8 cellular contexts compared by ENCODE assay signal in the genomic region with DNA sequence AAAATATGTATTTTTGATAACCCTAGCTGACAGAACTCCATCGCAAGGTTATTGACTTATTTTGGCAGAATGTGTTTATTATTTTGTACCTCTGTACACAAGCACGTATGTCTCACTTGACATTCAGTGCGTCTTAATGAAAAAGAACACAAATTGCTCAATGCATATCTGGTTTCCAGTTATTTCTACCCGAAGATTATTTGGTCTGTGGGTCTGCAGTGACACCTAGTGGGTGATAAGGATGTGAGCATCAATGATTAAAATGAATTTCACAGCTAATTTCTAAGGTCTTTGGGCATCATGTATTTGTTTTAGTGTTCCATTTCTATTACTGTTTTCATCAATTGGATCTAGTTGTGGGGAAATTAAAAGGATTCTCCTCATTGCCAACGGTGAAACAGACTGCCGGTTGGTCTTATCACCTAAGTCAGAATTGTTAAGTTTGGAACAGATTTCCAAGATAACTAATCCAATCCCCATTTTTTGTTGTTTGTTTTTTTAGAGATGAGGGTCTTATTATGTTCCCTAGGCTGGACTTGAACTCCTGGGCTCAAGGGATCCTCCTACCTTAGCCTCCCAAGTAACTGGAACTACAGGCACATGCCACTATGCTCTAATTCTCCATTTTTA. TPM values are rescaled to one million over a fixed set of nuclear protein-coding genes. Genes with fewer than 3 reads are reported as not detected.
DNase-seq lines count a peak whose midpoint lies in the region; ATAC-seq lines count a peak whose summit lies in the region.

No MANE protein-coding gene starts in this region.

- no peaks in the 10 kb centered on the region for H3K9me3 Mint-ChIP-seq in activated CD4-positive, alpha-beta memory T cell treated with anti-CD3 and anti-CD28 coated beads for 36 hours

- H3K27me3 Mint-ChIP-seq in activated CD4-positive, alpha-beta memory T cell treated with anti-CD3 and anti-CD28 coated beads for 36 hours: no peaks in the 10 kb centered on the region

- H3K4me3 Mint-ChIP-seq in activated CD4-positive, alpha-beta memory T cell treated with anti-CD3 and anti-CD28 coated beads for 36 hours: no peak overlapping the region

- peaks cover 20% of the 10 kb centered on the region for H3K36me3 Mint-ChIP-seq in activated CD4-positive, alpha-beta memory T cell treated with anti-CD3 and anti-CD28 coated beads for 36 hours

- CTCF ChIA-PET in activated CD4-positive, alpha-beta memory T cell treated with anti-CD3 and anti-CD28 coated beads for 36 hours (lab: Charles Lee): interaction anchor here (0.5 to 4.8 kb wide), 21 partner anchors 9 to 546 kb away, joined by 3 to 46 read pairs (median 4); a partner anchor contains a TSS

- DNase-seq in Ammon's horn (ENCODE audit: low spot score): peak; percentile 83
- peak; percentile 21 for DNase-seq in GM19240 (ENCODE audit: insufficient read length, low spot score)
- DNase-seq in NCI-H446 treated with DMSO at 0.1 percent for 48 hours (lab: John Stamatoyannopoulos, UW): peak; percentile 46
- peak; percentile 44 for DNase-seq in activated CD4-positive, alpha-beta memory T cell treated with anti-CD3 and anti-CD28 coated beads for 36 hours
- peak; percentile 76 for DNase-seq in fibroblast of gingiva (ENCODE audit: low read depth)
- peak; percentile 34 for DNase-seq in non-pigmented ciliary epithelial cell (ENCODE audit: low read depth)

- no peak overlapping the region for H3K27ac Mint-ChIP-seq in activated CD4-positive, alpha-beta memory T cell treated with anti-CD3 and anti-CD28 coated beads for 36 hours

- no peak for ATAC-seq in GM21737 (IDR thresholded peaks at IDR 0.05; ENCODE audit: unreplicated experiment)
- ATAC-seq in GM21390 (IDR thresholded peaks at IDR 0.05; ENCODE audit: unreplicated experiment): no peak

- intact Hi-C loops in activated CD4-positive, alpha-beta memory T cell treated with anti-CD3 and anti-CD28 coated beads for 36 hours (cut with micrococcal nuclease): loop anchor here (5.0 kb wide), 1 partner anchor 367 kb away; no protein-coding TSS in a partner anchor

- peaks cover 3% of the 10 kb centered on the region for H3K4me1 Mint-ChIP-seq in activated CD4-positive, alpha-beta memory T cell treated with anti-CD3 and anti-CD28 coated beads for 36 hours (ENCODE audit: low read depth)

- POLR2A ChIA-PET in activated CD4-positive, alpha-beta memory T cell treated with anti-CD3 and anti-CD28 coated beads for 36 hours (lab: Charles Lee): no interaction called here

RNA-seq across cellular contexts. Expression of a gene that starts 13.9 kb away (rescaled TPM):
- 10 to 100 TPM; 14.2 to 15.9 TPM for total RNA-seq in activated CD4-positive, alpha-beta memory T cell treated with anti-CD3 and anti-CD28 coated beads for 36 hours

RNA-seq across cellular contexts. Expression of a gene that starts 30.4 kb away (rescaled TPM):
- total RNA-seq in activated CD4-positive, alpha-beta memory T cell treated with anti-CD3 and anti-CD28 coated beads for 36 hours: 1 to 10 TPM; 1.4 to 2.3 TPM

Comparison
In these comparisons a context has a peak if more than half of its experiments do, and no peak if none do; other contexts are left out.
1. DNase-seq: peak in every context shown above with its lines; median percentile 83 in Ammon's horn; 76 in fibroblast of gingiva; 46 in NCI-H446 treated with DMSO at 0.1 percent for 48 hours; 44 in activated CD4-positive, alpha-beta memory T cell treated with anti-CD3 and anti-CD28 coated beads for 36 hours; 34 in non-pigmented ciliary epithelial cell; 21 in GM19240.